Comparison of ENCODE assay signal across 8 cellular contexts in genomic region chr17:77959216-77959925, GRCh38. TPM values are rescaled to one million over a fixed set of nuclear protein-coding genes. Genes with fewer than 3 reads are reported as not detected.
A peak's percentile ranks its signal among the peaks of the same experiment; 100 is the strongest.
DNase-seq lines count a peak whose midpoint lies in the region; ATAC-seq and TF ChIP-seq lines count a peak whose summit lies in the region.

No MANE protein-coding gene starts in this region.

- ATAC-seq in T-cell (replicated peaks in 1 of 4) (peak in 2 of 4 experiments; percentile 0 to 1), HG02938 (IDR thresholded peaks at IDR 0.05; ENCODE audit: unreplicated experiment) (no peak)

- H3K27ac ChIP-seq in C4-2B: peak overlapping the region; percentile 65
- peak overlapping the region; percentile 36 for H3K27ac ChIP-seq in layer of hippocampus (ENCODE audit: low read depth, low read length)

- H3K4me3 ChIP-seq in HFF-Myc (replicated peaks; ENCODE audit: low read depth, low read length): peak overlapping the region; percentile 69

- H3K9me3 Mint-ChIP-seq in T-cell: no peaks in the 10 kb centered on the region
- no peaks in the 10 kb centered on the region for H3K9me3 Mint-ChIP-seq in MCF 10A (ENCODE audit: unreplicated experiment)

- TSS peak; percentile 44 for BruUV-seq in MCF 10A (replicated peaks; lab: Mats Ljungman, UMichigan)

- no peaks in the 10 kb centered on the region for H3K27me3 Mint-ChIP-seq in T-cell
- H3K27me3 Mint-ChIP-seq in MCF 10A (ENCODE audit: insufficient read depth, unreplicated experiment): peaks cover 30% of the 10 kb centered on the region

- peaks cover 51 to 61% (median 58%) of the 10 kb centered on the region in 3 donors for H3K4me1 Mint-ChIP-seq in T-cell
- peaks cover 13% of the 10 kb centered on the region for H3K4me1 Mint-ChIP-seq in MCF 10A (ENCODE audit: insufficient read depth, unreplicated experiment)

- no peak for DNase-seq in HFF-Myc (ENCODE audit: extremely low read depth, low read depth)
- DNase-seq in T-cell: peak in 27 of 34 experiments; percentile 5 to 55 (median 21)
- no peak for DNase-seq in MCF 10A (ENCODE audit: unreplicated experiment)
- DNase-seq in stimulated activated CD4-positive, alpha-beta T cell treated with anti-CD3 and anti-CD28 coated beads, Interleukin-4, amount 100 ng/mL, for 4 hours: peak; percentile 12 to 39
- DNase-seq in COR-L47 (lab: John Stamatoyannopoulos, UW): no peak

- peak overlapping the region; percentile 90 to 92 for H3K27ac Mint-ChIP-seq in T-cell
- H3K27ac Mint-ChIP-seq in MCF 10A (ENCODE audit: low read depth, unreplicated experiment): no peak overlapping the region

- no peak for TF ChIP-seq CTCF in C4-2B (conservative IDR thresholded peaks at IDR 0.05)
- no peak for TF ChIP-seq CTCF in HFF-Myc (IDR thresholded peaks at IDR 0.05; ENCODE audit: low read depth, low read length, missing control alignments)
- no peak for TF ChIP-seq CTCF in MCF 10A (IDR thresholded peaks at IDR 0.05; ENCODE audit: unreplicated experiment)

- no peaks in the 10 kb centered on the region for H3K27me3 ChIP-seq in layer of hippocampus (ENCODE audit: control insufficient read depth, insufficient read depth, low read length)

- intact Hi-C loops in MCF 10A (cut with micrococcal nuclease): no loop called here

- H3K4me3 Mint-ChIP-seq in T-cell (peak overlapping the region; percentile 93 to 97 (median 94)), MCF 10A (ENCODE audit: unreplicated experiment) (peak overlapping the region; percentile 86)

- CTCF ChIA-PET in T-cell (lab: Charles Lee) (no interaction called here), MCF 10A (lab: Yijun Ruan, JAX) (interaction anchor here (0.6 to 0.7 kb wide), 3 partner anchors 19 to 377 kb away, joined by 3 to 5 read pairs (median 4); no protein-coding TSS in a partner anchor)

- H3K36me3 Mint-ChIP-seq in T-cell (no peaks in the 10 kb centered on the region), MCF 10A (ENCODE audit: insufficient read depth, unreplicated experiment) (no peaks in the 10 kb centered on the region)

- POLR2A ChIA-PET in T-cell (lab: Charles Lee): interaction anchor here (0.9 to 1.0 kb wide), 4 partner anchors 53 to 116 kb away, joined by 3 to 11 read pairs (median 4); no protein-coding TSS in a partner anchor
- POLR2A ChIA-PET in MCF 10A (lab: Yijun Ruan, JAX): interaction anchor here (0.5 to 1.9 kb wide), 5 partner anchors 14 to 548 kb away, joined by 3 to 7 read pairs (median 3); no protein-coding TSS in a partner anchor

RNA-seq across cellular contexts. Expression of gene TNRC6C, which starts 0.9 kb away (rescaled TPM):
- total RNA-seq in T-cell (100 to 1,000 TPM in 1 of 5 donors, 10 to 100 TPM in 4; 87.1 to 116 (median 94.3) TPM), MCF 10A (2022) (15.7 and 16.4 TPM in 2 replicates)

Comparison
In these comparisons a context has a peak if more than half of its experiments do, and no peak if none do; other contexts are left out.
1. DNase-seq: peak in T-cell (27 of 34) and stimulated activated CD4-positive, alpha-beta T cell treated with anti-CD3 and anti-CD28 coated beads, Interleukin-4, amount 100 ng/mL, for 4 hours (2 of 2); none in HFF-Myc (single experiment), MCF 10A (single experiment) and COR-L47 (single experiment).